In genomic region chr7:36303202-36304098, GRCh38 we compare ENCODE assay signal across 8 cellular contexts.
DNase-seq lines count a peak whose midpoint lies in the region; ATAC-seq lines count a peak whose summit lies in the region.

No MANE protein-coding gene starts in this region.

- no peak overlapping the region for H3K4me3 Mint-ChIP-seq in naive thymus-derived CD8-positive, alpha-beta T cell

- no peak overlapping the region for H3K27ac Mint-ChIP-seq in naive thymus-derived CD8-positive, alpha-beta T cell

- H3K27me3 Mint-ChIP-seq in naive thymus-derived CD8-positive, alpha-beta T cell = no peaks in the 10 kb centered on the region

- peaks cover 0 to 3% (median 0%) of the 10 kb centered on the region in 3 donors for H3K36me3 Mint-ChIP-seq in naive thymus-derived CD8-positive, alpha-beta T cell

- no peaks in the 10 kb centered on the region for H3K9me3 Mint-ChIP-seq in naive thymus-derived CD8-positive, alpha-beta T cell

- POLR2A ChIA-PET in naive thymus-derived CD8-positive, alpha-beta T cell (lab: Charles Lee) = no interaction called here

- H3K4me1 Mint-ChIP-seq in naive thymus-derived CD8-positive, alpha-beta T cell = no peaks in the 10 kb centered on the region

- ATAC-seq in GM18511 (IDR thresholded peaks at IDR 0.05; ENCODE audit: unreplicated experiment) (peak; percentile 67), HG03159 (IDR thresholded peaks at IDR 0.05; ENCODE audit: unreplicated experiment) (no peak)
- ATAC-seq in naive thymus-derived CD8-positive, alpha-beta T cell = no peak

- DNase-seq in NCI-H345 (lab: John Stamatoyannopoulos, UW) = peak; percentile 97
- peak; percentile 60 for DNase-seq in ecto neural progenitor cell (ENCODE audit: low spot score)
- peak; percentile 71 for DNase-seq in midbrain (lab: John Stamatoyannopoulos, UW)
- DNase-seq in stimulated activated CD4-positive, alpha-beta T cell treated with anti-CD3 and anti-CD28 coated beads, Interleukin-12 subunit alpha, Interleukin-12 subunit beta, amount 100 ng/mL, for 4 hours = no peak
- no peak for DNase-seq in naive thymus-derived CD8-positive, alpha-beta T cell
- DNase-seq in SW480 (ENCODE audit: low spot score) = no peak

Comparison
In these comparisons a context has a peak if more than half of its experiments do, and no peak if none do; other contexts are left out.
1. DNase-seq: peak in NCI-H345 (single experiment), ecto neural progenitor cell (single experiment) and midbrain (single experiment); none in stimulated activated CD4-positive, alpha-beta T cell treated with anti-CD3 and anti-CD28 coated beads, Interleukin-12 subunit alpha, Interleukin-12 subunit beta, amount 100 ng/mL, for 4 hours (single experiment), naive thymus-derived CD8-positive, alpha-beta T cell (0 of 10) and SW480 (single experiment).